9 cellular contexts compared by ENCODE assay signal in the genomic region with DNA sequence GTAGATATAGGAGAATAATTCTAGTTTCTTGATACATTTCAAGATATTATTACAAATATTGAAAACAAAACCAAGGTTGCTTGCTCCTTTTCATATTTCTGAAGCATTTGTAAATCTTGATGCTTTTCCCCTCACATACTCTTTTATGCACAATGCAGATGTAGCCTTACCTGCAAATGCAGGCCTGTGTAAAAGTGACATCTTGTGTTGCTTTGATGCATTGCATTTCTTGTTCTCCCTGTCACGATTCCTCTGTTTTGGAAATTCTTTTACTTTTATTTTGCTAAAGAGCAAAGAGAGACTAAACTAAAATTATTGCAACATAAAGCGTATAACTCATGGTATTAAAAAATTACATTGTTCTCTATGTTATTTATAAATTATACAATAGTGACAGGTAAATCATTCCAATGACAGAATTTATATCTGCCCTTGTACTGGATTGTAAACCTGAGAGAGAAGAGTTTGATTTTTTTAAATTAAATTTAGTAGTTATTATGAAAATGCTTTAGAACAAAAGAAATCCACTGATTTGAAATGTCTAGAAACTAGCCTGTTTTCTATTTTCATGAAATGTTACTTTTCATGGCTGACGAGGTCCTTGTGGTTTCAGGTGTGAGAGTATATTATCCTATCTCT.
A peak's percentile ranks its signal among the peaks of the same experiment; 100 is the strongest.
DNase-seq lines count a peak whose midpoint lies in the region; ATAC-seq and TF ChIP-seq lines count a peak whose summit lies in the region.
"Had no signal": no experiment of that assay in that cellular context is flagged by ENCODE, and none has a peak within 500 bp of the region (broad histone marks: within the 10 kb centered on the region; RNA-seq: fewer than 3 reads in every experiment).

No MANE protein-coding gene starts in this region.

- no peak overlapping the region for H3K4me3 ChIP-seq in GM06990 (replicated peaks; ENCODE audit: low read depth, low read length)
- H3K4me3 ChIP-seq: SK-N-MC had no signal

- no peak for ATAC-seq in HG02884 (IDR thresholded peaks at IDR 0.05; ENCODE audit: unreplicated experiment)

- in situ Hi-C loops in T47D (cut with HindIII; ENCODE audit: low pct_unique_long_range_greater_than_20kb, low sequenced_read_pairs) = no loop called here

- peak; percentile 36 for TF ChIP-seq CTCF in GM06990 (IDR thresholded peaks at IDR 0.05; ENCODE audit: insufficient read depth, low read length, poor library complexity, severe bottlenecking)

- no peaks in the 10 kb centered on the region for H3K36me3 ChIP-seq in GM06990 (ENCODE audit: control insufficient read depth, insufficient read depth, low read length)

- DNase-seq in GM06990 (ENCODE audit: extremely low read depth, insufficient read length) (no peak), LHCN-M2 (ENCODE audit: low read depth) (peak; percentile 31), T47D (ENCODE audit: low read depth in 1 of 2, low spot score in 1 of 2) (peak; percentile 42 to 73), lung microvascular endothelial cell (ENCODE audit: low read depth in 2 of 2) (peak; percentile 37 to 62), NCI-H2171 (lab: John Stamatoyannopoulos, UW) (no peak), NCI-H2196 treated with DMSO at 0.1 percent for 48 hours (lab: John Stamatoyannopoulos, UW; ENCODE audit: unreplicated experiment) (no peak), HuH-7.5 (ENCODE audit: low spot score) (no peak)

- H3K27me3 ChIP-seq in GM06990 (replicated peaks; ENCODE audit: control insufficient read depth, insufficient read depth, low read length) = no peaks in the 10 kb centered on the region

Comparison
In these comparisons a context has a peak if more than half of its experiments do, and no peak if none do; other contexts are left out.
1. DNase-seq: peak in LHCN-M2 (single experiment), T47D (2 of 2) and lung microvascular endothelial cell (2 of 2); none in GM06990 (single experiment), NCI-H2171 (single experiment), NCI-H2196 treated with DMSO at 0.1 percent for 48 hours (single experiment) and HuH-7.5 (single experiment).